ENCODE assay signal across 8 cellular contexts in the genomic region with DNA sequence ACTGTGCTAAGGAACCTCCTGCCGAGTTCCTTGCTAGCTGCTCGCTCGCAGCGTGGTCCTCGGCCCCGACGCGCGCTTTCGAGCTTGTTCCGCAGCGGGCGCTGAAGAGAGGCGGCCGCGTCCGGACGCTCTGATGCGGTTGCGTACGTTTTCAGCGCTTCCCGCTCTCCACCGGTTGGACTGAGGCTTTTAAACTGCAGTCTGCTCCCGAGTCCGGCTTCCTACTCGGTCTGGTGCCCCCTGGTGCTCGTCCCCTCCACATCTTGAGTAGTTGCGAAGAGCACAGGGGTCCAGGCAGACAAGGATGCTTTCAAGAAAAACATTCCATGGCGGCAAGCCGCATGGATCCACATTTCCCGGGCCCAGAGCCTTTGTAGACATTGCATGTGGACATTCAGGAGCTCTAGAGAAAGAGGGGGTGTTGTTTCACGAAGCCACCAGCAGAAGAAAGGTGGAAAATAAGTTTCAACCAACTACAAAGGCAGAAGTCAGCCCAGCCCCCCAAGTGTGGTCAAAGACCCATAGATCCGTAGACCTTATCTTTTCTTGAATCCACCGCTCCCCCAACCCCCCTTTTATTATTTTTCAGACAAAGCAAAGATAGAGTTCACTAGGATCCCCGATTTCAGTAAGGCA. TPM values are rescaled to one million over a fixed set of nuclear protein-coding genes. Genes with fewer than 3 reads are reported as not detected.
A peak's percentile ranks its signal among the peaks of the same experiment; 100 is the strongest.
DNase-seq lines count a peak whose midpoint lies in the region; ATAC-seq and TF ChIP-seq lines count a peak whose summit lies in the region.

No MANE protein-coding gene starts in this region.

- peak overlapping the region; percentile 99 for H3K27ac ChIP-seq in left ventricle myocardium inferior (replicated peaks)
- peak overlapping the region; percentile 75 for H3K27ac ChIP-seq in upper lobe of right lung

- DNase-seq in NCI-H1417 (lab: John Stamatoyannopoulos, UW) (peak; percentile 95 to 99 (median 96)), SW 1271 (lab: John Stamatoyannopoulos, UW) (peak; percentile 94 to 98), amniotic epithelial cell (ENCODE audit: low read depth) (peak; percentile 96), left ventricle myocardium inferior (peak; percentile 93), posterior vena cava (ENCODE audit: low spot score) (peak; percentile 97), upper lobe of right lung (peak; percentile 94)

- H3K4me3 ChIP-seq in left ventricle myocardium inferior: peak overlapping the region; percentile 92
- H3K4me3 ChIP-seq in upper lobe of right lung: peak overlapping the region; percentile 74

- no peaks in the 10 kb centered on the region for H3K9me3 ChIP-seq in left ventricle myocardium inferior (replicated peaks)
- H3K9me3 ChIP-seq in upper lobe of right lung: no peaks in the 10 kb centered on the region

- no peaks in the 10 kb centered on the region for H3K36me3 ChIP-seq in left ventricle myocardium inferior
- no peaks in the 10 kb centered on the region for H3K36me3 ChIP-seq in upper lobe of right lung

- H3K4me1 ChIP-seq in left ventricle myocardium inferior (peaks cover 60% of the 10 kb centered on the region), upper lobe of right lung (peaks cover 20% of the 10 kb centered on the region)

- intact Hi-C loops in left ventricle myocardium inferior (cut with micrococcal nuclease) (loop anchor here (5.0 to 10.0 kb wide), 2 partner anchors 61 to 107 kb away; no protein-coding TSS in a partner anchor), posterior vena cava (cut with DNase I) (loop anchor here in 1 of 2 donors (2.0 to 5.0 kb wide), 2 partner anchors 109 to 177 kb away; no protein-coding TSS in a partner anchor), upper lobe of right lung (cut with DNase I) (loop anchor here (10.0 kb wide), 1 partner anchor 177 kb away; no protein-coding TSS in a partner anchor)

- H3K27me3 ChIP-seq in left ventricle myocardium inferior (ENCODE audit: low read depth) (no peaks in the 10 kb centered on the region), upper lobe of right lung (no peaks in the 10 kb centered on the region)

- ATAC-seq in HG02642 (IDR thresholded peaks at IDR 0.05; ENCODE audit: poor library complexity, unreplicated experiment) (peak; percentile 44), upper lobe of right lung (peak; percentile 76)

- TF ChIP-seq CTCF in GM12872 (IDR thresholded peaks at IDR 0.05; ENCODE audit: insufficient read depth, low read depth, low read length) (peak; percentile 74), left ventricle myocardium inferior (IDR thresholded peaks at IDR 0.05; ENCODE audit: borderline replicate concordance) (peak; percentile 83), upper lobe of right lung (IDR thresholded peaks at IDR 0.05) (peak; percentile 75)

RNA-seq across cellular contexts. Expression of a gene that starts 1.1 kb away (rescaled TPM):
- 289 TPM for total RNA-seq in left ventricle myocardium inferior
- 100 to 1,000 TPM; 159 to 199 TPM for total RNA-seq in posterior vena cava
- 215 TPM for total RNA-seq in upper lobe of right lung

Comparison
In these comparisons a context has a peak if more than half of its experiments do, and no peak if none do; other contexts are left out.
1. Peak in every context shown above with its lines: DNase-seq, ATAC-seq, H3K4me3 ChIP-seq and H3K27ac ChIP-seq.